In genomic region chr1:103561124-103561523, GRCh38 we compare ENCODE assay signal across 9 cellular contexts. TPM values are rescaled to one million over a fixed set of nuclear protein-coding genes. Genes with fewer than 3 reads are reported as not detected.
"Had no signal": no experiment of that assay in that cellular context is flagged by ENCODE, and none has a peak within 500 bp of the region (broad histone marks: within the 10 kb centered on the region; RNA-seq: fewer than 3 reads in every experiment).

No MANE protein-coding gene starts in this region.

RNA-seq across cellular contexts. Expression of gene AMY2A, which starts 56.1 kb away (rescaled TPM):
- total RNA-seq: dermis blood vessel endothelial cell, epithelial cell of proximal tubule, left ventricle myocardium superior, lung microvascular endothelial cell, occipital lobe, prostate gland, urinary bladder had no signal
- polyA plus RNA-seq: immature natural killer cell, keratinocyte, urinary bladder had no signal
